18 cellular contexts compared by ENCODE assay signal in genomic region chr14:61736751-61737150, GRCh38. TPM values are rescaled to one million over a fixed set of nuclear protein-coding genes. Genes with fewer than 3 reads are reported as not detected.
DNase-seq lines count a peak whose midpoint lies in the region; ATAC-seq, FAIRE-seq and TF ChIP-seq lines count a peak whose summit lies in the region.
"Had no signal": no experiment of that assay in that cellular context is flagged by ENCODE, and none has a peak within 500 bp of the region (broad histone marks: within the 10 kb centered on the region; RNA-seq: fewer than 3 reads in every experiment).

No MANE protein-coding gene starts in this region.

- FAIRE-seq in astrocyte (lab: Jason Lieb, UNC): no peak
- FAIRE-seq: frontal cortex had no signal

- CTCF ChIA-PET in PC-9 (lab: Charles Lee): no interaction called here

- intact Hi-C loops in PC-9 (cut with micrococcal nuclease; ENCODE audit: unreplicated experiment): loop anchor here (10.0 kb wide), 1 partner anchor 442 kb away; no protein-coding TSS in a partner anchor

- H3K4me1 ChIP-seq in PC-9 (replicated peaks; ENCODE audit: insufficient read depth) (no peaks in the 10 kb centered on the region), astrocyte (ENCODE audit: insufficient read depth, low read length) (no peaks in the 10 kb centered on the region), tibial nerve (no peaks in the 10 kb centered on the region)

- H3K9me2 ChIP-seq in PC-9 (ENCODE audit: insufficient read depth): no peaks in the 10 kb centered on the region

- no TSS peak for BruUV-seq in PC-9 (replicated peaks; lab: Mats Ljungman, UMichigan)

- H3K4me2 ChIP-seq in PC-9: no peak overlapping the region
- H3K4me2 ChIP-seq in astrocyte (ENCODE audit: low read length): no peak overlapping the region

- 79 to 80% methylated on average over 4 of the region's 4 CpGs for WGBS in tibial nerve, 2 donors

- H3F3A ChIP-seq in PC-9 (ENCODE audit: insufficient read depth, low read depth): peaks cover 93% of the 10 kb centered on the region

- TF ChIP-seq EP300 in tibial nerve (IDR thresholded peaks at IDR 0.05): no peak

- H4K20me1 ChIP-seq in PC-9 (ENCODE audit: insufficient read depth) (peaks cover 7% of the 10 kb centered on the region), astrocyte (ENCODE audit: insufficient read depth, low read length) (peaks cover 45% of the 10 kb centered on the region)

- H3K9me3 ChIP-seq in PC-9 (ENCODE audit: insufficient read depth, low read depth) (peaks cover 4% of the 10 kb centered on the region; the same call in 1 of the 2 replicates), astrocyte (ENCODE audit: insufficient read depth, low read depth, low read length) (no peaks in the 10 kb centered on the region), tibial nerve (no peaks in the 10 kb centered on the region)
- H3K9me3 ChIP-seq: mucosa of descending colon had no signal

- POLR2A ChIA-PET in PC-9 (lab: Charles Lee; ENCODE audit: unreplicated experiment): no interaction called here

- H3K27ac ChIP-seq in PC-9: peak overlapping the region; percentile 36
- H3K27ac ChIP-seq in astrocyte (ENCODE audit: low read depth, low read length): no peak overlapping the region
- no peak overlapping the region for H3K27ac ChIP-seq in tibial nerve

- peak overlapping the region; percentile 63 for H3K27ac Mint-ChIP-seq in stimulated activated naive CD8-positive, alpha-beta T cell treated with anti-CD3 and anti-CD28 coated beads, Interleukin-15, Interleukin-2, amounts not matched to agents 100 ng/mL and 50 ng/mL, for 24 hours
- peak overlapping the region; percentile 9 for H3K27ac Mint-ChIP-seq in astrocyte (ENCODE audit: unreplicated experiment)

- peaks cover 8% of the 10 kb centered on the region for H3K4me1 Mint-ChIP-seq in stimulated activated naive CD8-positive, alpha-beta T cell treated with anti-CD3 and anti-CD28 coated beads, Interleukin-15, Interleukin-2, amounts not matched to agents 100 ng/mL and 50 ng/mL, for 24 hours (ENCODE audit: low read depth)
- peaks cover 6% of the 10 kb centered on the region for H3K4me1 Mint-ChIP-seq in astrocyte (ENCODE audit: low read depth, unreplicated experiment)

- H3K79me2 ChIP-seq in PC-9 (ENCODE audit: low read depth) (peaks cover 92% of the 10 kb centered on the region), astrocyte (ENCODE audit: insufficient read depth, low read length) (peaks cover 75% of the 10 kb centered on the region)

- no peaks in the 10 kb centered on the region for H3K27me3 ChIP-seq in PC-9 (ENCODE audit: insufficient read depth, low read depth)
- H3K27me3 ChIP-seq in astrocyte (ENCODE audit: insufficient read depth, low read length): no peaks in the 10 kb centered on the region
- no peaks in the 10 kb centered on the region for H3K27me3 ChIP-seq in tibial nerve

- no peak overlapping the region for H3K4me3 Mint-ChIP-seq in stimulated activated naive CD8-positive, alpha-beta T cell treated with anti-CD3 and anti-CD28 coated beads, Interleukin-15, Interleukin-2, amounts not matched to agents 100 ng/mL and 50 ng/mL, for 24 hours
- no peak overlapping the region for H3K4me3 Mint-ChIP-seq in astrocyte (ENCODE audit: unreplicated experiment)

- TF ChIP-seq CTCF in PC-9 (conservative IDR thresholded peaks at IDR 0.05) (no peak), astrocyte (IDR thresholded peaks at IDR 0.05; ENCODE audit: insufficient read depth, low read depth, low read length) (no peak), tibial nerve (IDR thresholded peaks at IDR 0.05) (no peak)

- no peak for DNase-seq in stimulated activated naive CD8-positive, alpha-beta T cell treated with anti-CD3 and anti-CD28 coated beads, Interleukin-15, Interleukin-2, amounts not matched to agents 100 U/mL and 50 U/mL, for 24 hours
- DNase-seq in PC-9 (no peak), astrocyte (ENCODE audit: low read depth) (no peak), DMS53 (lab: John Stamatoyannopoulos, UW) (no peak), inferior parietal cortex (ENCODE audit: extremely low spot score) (no peak), tibial nerve (ENCODE audit: low spot score in 2 of 2) (no peak)
- DNase-seq: activated CD4-positive, alpha-beta T cell treated with anti-CD3 and anti-CD28 coated beads, Interleukin-2, amount 50 U/mL, for 4 hours; activated effector memory CD4-positive, alpha-beta T cell treated with anti-CD3 and anti-CD28 coated beads, Interleukin-2, amount 50 U/mL, for 16 hours; dermis blood vessel endothelial cell; GOT3; left cardiac atrium; mucosa of descending colon; NCI-H524; occipital lobe; stimulated activated CD4-positive, alpha-beta T cell treated with anti-CD3 and anti-CD28 coated beads, Interleukin-1b, Interleukin-23, amount 100 ng/mL, for 48 hours had no signal

- H2AFZ ChIP-seq in PC-9: no peak overlapping the region
- no peak overlapping the region for H2AFZ ChIP-seq in astrocyte (ENCODE audit: low read depth, low read length)

- ATAC-seq in stimulated activated naive CD8-positive, alpha-beta T cell treated with anti-CD3 and anti-CD28 coated beads, Interleukin-15, Interleukin-2, amounts not matched to agents 100 U/mL and 50 U/mL, for 24 hours: no peak
- ATAC-seq: left cardiac atrium, mucosa of descending colon, sciatic nerve had no signal

- no peak for TF ChIP-seq POLR2A in tibial nerve (IDR thresholded peaks at IDR 0.05)

- no peaks in the 10 kb centered on the region for H3K9me3 Mint-ChIP-seq in stimulated activated naive CD8-positive, alpha-beta T cell treated with anti-CD3 and anti-CD28 coated beads, Interleukin-15, Interleukin-2, amounts not matched to agents 100 ng/mL and 50 ng/mL, for 24 hours
- H3K9me3 Mint-ChIP-seq in astrocyte (ENCODE audit: unreplicated experiment): no peaks in the 10 kb centered on the region

- peaks cover 84% of the 10 kb centered on the region for H3K36me3 ChIP-seq in PC-9 (ENCODE audit: low read depth)
- peaks cover 75% of the 10 kb centered on the region for H3K36me3 ChIP-seq in astrocyte (ENCODE audit: insufficient read depth, low read length)
- H3K36me3 ChIP-seq in tibial nerve: peaks cover 6 to 94% (median 19%) of the 10 kb centered on the region in 3 donors

- peaks cover 86% of the 10 kb centered on the region for H3K36me3 Mint-ChIP-seq in stimulated activated naive CD8-positive, alpha-beta T cell treated with anti-CD3 and anti-CD28 coated beads, Interleukin-15, Interleukin-2, amounts not matched to agents 100 ng/mL and 50 ng/mL, for 24 hours (ENCODE audit: low read depth)
- peaks cover 20% of the 10 kb centered on the region for H3K36me3 Mint-ChIP-seq in astrocyte (ENCODE audit: low read depth, unreplicated experiment)

- no peak overlapping the region for H3K9ac ChIP-seq in astrocyte (ENCODE audit: low read length)

- H3K27me3 Mint-ChIP-seq in stimulated activated naive CD8-positive, alpha-beta T cell treated with anti-CD3 and anti-CD28 coated beads, Interleukin-15, Interleukin-2, amounts not matched to agents 100 ng/mL and 50 ng/mL, for 24 hours: no peaks in the 10 kb centered on the region
- no peaks in the 10 kb centered on the region for H3K27me3 Mint-ChIP-seq in astrocyte (ENCODE audit: low read depth, unreplicated experiment)

- H3K4me3 ChIP-seq in PC-9 (no peak overlapping the region), astrocyte (ENCODE audit: insufficient read depth, low read depth, low read length) (no peak overlapping the region), tibial nerve (no peak overlapping the region)
- H3K4me3 ChIP-seq: mucosa of descending colon had no signal

RNA-seq across cellular contexts. Expression of gene SNAPC1, which starts 25.5 kb away (rescaled TPM):
- total RNA-seq in PC-9 (2021) (17.9 and 18.0 TPM in 2 replicates), astrocyte (12.9 and 14.1 TPM in 2 replicates), tibial nerve (10 to 100 TPM in 2 of 4 donors, 1 to 10 TPM in 2; 6.3 to 14.4 (median 10.2) TPM)

RNA-seq across cellular contexts. Expression of gene HIF1A, which starts 41.4 kb away (rescaled TPM):
- total RNA-seq in PC-9 (2021): 146 and 154 TPM in 2 replicates
- 435 and 475 TPM in 2 replicates for total RNA-seq in astrocyte
- 10 to 100 TPM; 37.9 to 80.4 (median 59.4) TPM for total RNA-seq in tibial nerve
